32 cellular contexts compared by ENCODE assay signal in genomic region chr6:44373787-44374186, GRCh38. TPM values are rescaled to one million over a fixed set of nuclear protein-coding genes. Genes with fewer than 3 reads are reported as not detected.
"Had no signal": no experiment of that assay in that cellular context is flagged by ENCODE, and none has a peak within 500 bp of the region (broad histone marks: within the 10 kb centered on the region; RNA-seq: fewer than 3 reads in every experiment).

No MANE protein-coding gene starts in this region.

- FAIRE-seq: frontal cortex had no signal

- H3K27ac ChIP-seq: coronary artery, left ventricle myocardium inferior, right atrium auricular region, tibial nerve had no signal

- H3K4me3 ChIP-seq: coronary artery, left ventricle myocardium inferior, lung, mucosa of descending colon, right atrium auricular region, tibial nerve had no signal

- H3K9me3 ChIP-seq: left ventricle myocardium inferior, mucosa of descending colon, right atrium auricular region, tibial nerve had no signal

- H3K36me3 ChIP-seq: left ventricle myocardium inferior, right atrium auricular region, tibial nerve had no signal

- ATAC-seq: activated CD8-positive, alpha-beta T cell treated with anti-CD3 and anti-CD28 coated beads for 36 hours; activated naive CD4-positive, alpha-beta T cell treated with anti-CD3 and anti-CD28 coated beads, Interleukin-2, amount 50 U/mL, for 72 hours; effector memory CD8-positive, alpha-beta T cell; esophagus mucosa; mucosa of descending colon; natural killer cell treated with Interleukin-12 subunit alpha and Interleukin-12 subunit beta and Interleukin-15 and Interleukin-18, amount 100 ng/mL, for 72 hours had no signal

- H3K4me1 ChIP-seq: left ventricle myocardium inferior, right atrium auricular region, tibial nerve had no signal

- H3K27me3 ChIP-seq: right atrium auricular region, tibial nerve had no signal

- DNase-seq: activated B cell treated with CpG ODN at 0.5 μM for 24 hours; activated CD4-positive, alpha-beta T cell treated with anti-CD3 and anti-CD28 coated beads, Interleukin-2, amount 50 U/mL, for 1 hour; activated CD8-positive, alpha-beta T cell treated with anti-CD3 and anti-CD28 coated beads for 36 hours; activated naive CD4-positive, alpha-beta T cell; activated T-cell treated with anti-CD3 and anti-CD28 coated beads, Interleukin-2, amount 50 U/mL, for 48 hours; aorta; effector memory CD8-positive, alpha-beta T cell; glutamatergic neuron; islet precursor cell; left ventricle myocardium inferior; mucosa of descending colon; stimulated activated CD4-positive, alpha-beta T cell treated with anti-CD3 and anti-CD28 coated beads, Interleukin-15, amount 100 ng/mL, for 24 hours; stimulated activated CD4-positive, alpha-beta T cell treated with anti-CD3 and anti-CD28 coated beads, Interleukin-2, amount 100 ng/mL, for 24 hours; stimulated activated naive CD4-positive, alpha-beta T cell; T-helper 1 cell had no signal

RNA-seq across cellular contexts. Expression of gene SPATS1, which starts 31.3 kb away (rescaled TPM):
- total RNA-seq: activated B cell treated with CpG ODN at 0.5 μM for 24 hours; activated CD8-positive, alpha-beta T cell treated with anti-CD3 and anti-CD28 coated beads for 36 hours; activated naive CD4-positive, alpha-beta T cell treated with anti-CD3 and anti-CD28 coated beads, Interleukin-2, amount 50 U/mL, for 72 hours; activated T-helper 2 cell treated with anti-CD3 and anti-CD28 coated beads, Interferon-gamma antibody, Interleukin-2, Interleukin-4, amounts not matched to agents 10 μg/mL and 5 μg/mL and 100 μg/mL, durations not matched to agents 14 hours and 24 hours and 36 hours; aorta; cardiac septum; cerebellum; esophagus mucosa; left ventricle myocardium inferior; mesenteric fat pad; mucosa of descending colon; myocyte; natural killer cell treated with Interleukin-12 subunit alpha and Interleukin-12 subunit beta and Interleukin-15 and Interleukin-18, amount 100 ng/mL, for 72 hours; omental fat pad; pulmonary artery endothelial cell; right atrium auricular region; temporal lobe; tibial nerve; urinary bladder had no signal
